Comparison of ENCODE assay signal across 1 cellular context in genomic region chr1:220344745-220345144, GRCh38.
TF ChIP-seq lines count a peak whose summit lies in the region.

No MANE protein-coding gene starts in this region.

TF ChIP-seq in GM12878, 131 proteins besides CTCF, POLR2A, EP300 and RAD21 (continued from another document and continues in another):
- TF ChIP-seq MYC (IDR thresholded peaks at IDR 0.05; ENCODE audit: insufficient read depth, insufficient read length, insufficient replicate concordance, low read length, severe bottlenecking) (no peak), NFXL1 (IDR thresholded peaks at IDR 0.05; ENCODE audit: borderline replicate concordance) (no peak), BCL11A (IDR thresholded peaks at IDR 0.05; ENCODE audit: low read depth, low read length) (peak; percentile 88), EED (IDR thresholded peaks at IDR 0.05; ENCODE audit: low read depth) (0 out of 2 replicates have a peak, but pooled peaks have one; percentile 17), HCFC1 (IDR thresholded peaks at IDR 0.05; ENCODE audit: low read length) (no peak), TCF12 (IDR thresholded peaks at IDR 0.05; ENCODE audit: low read depth, low read length) (0 out of 2 replicates have a peak, but pooled peaks have one; percentile 30), CBX3 (IDR thresholded peaks at IDR 0.05; ENCODE audit: borderline replicate concordance, low read depth) (no peak), IRF5 (IDR thresholded peaks at IDR 0.05; ENCODE audit: borderline replicate concordance) (no peak), SKIL (IDR thresholded peaks at IDR 0.05; ENCODE audit: low read depth, poor library complexity, severe bottlenecking) (no peak), FOXM1 (IDR thresholded peaks at IDR 0.05; ENCODE audit: low read depth, low read length) (peak; percentile 66; the same call in 1 of the 2 replicates), RELA (IDR thresholded peaks at IDR 0.05; ENCODE audit: borderline replicate concordance, partially characterized antibody) (peak; percentile 23), ATF7 (IDR thresholded peaks at IDR 0.05; ENCODE audit: low read depth) (no peak; the same call in 1 of the 2 replicates), MTA2 (IDR thresholded peaks at IDR 0.05; ENCODE audit: low read depth) (peak; percentile 69), RCOR1 (conservative IDR thresholded peaks at IDR 0.05; ENCODE audit: low read depth, low read length) (no peak), CREM (IDR thresholded peaks at IDR 0.05; ENCODE audit: low read depth) (peak; percentile 47; the same call in 1 of the 2 replicates), MXI1 (IDR thresholded peaks at IDR 0.05; ENCODE audit: low read depth, low read length) (no peak), RUNX3 (IDR thresholded peaks at IDR 0.05; ENCODE audit: low read length) (peak; percentile 74), FOXK2 (IDR thresholded peaks at IDR 0.05) (no peak), SREBF2 (IDR thresholded peaks at IDR 0.05; ENCODE audit: low read length) (no peak), ZBTB40 (IDR thresholded peaks at IDR 0.05; ENCODE audit: borderline replicate concordance) (no peak), POLR2AphosphoS5 (IDR thresholded peaks at IDR 0.05; ENCODE audit: low read length) (no peak), NR2F1 (conservative IDR thresholded peaks at IDR 0.05) (peak; percentile 50; the same call in 1 of the 2 replicates), NR2C2 (IDR thresholded peaks at IDR 0.05; ENCODE audit: borderline replicate concordance, control insufficient read depth, insufficient read length, low read depth) (no peak), JUNB (IDR thresholded peaks at IDR 0.05) (peak; percentile 69), HDAC2 (IDR thresholded peaks at IDR 0.05) (no peak), ASH2L (IDR thresholded peaks at IDR 0.05; ENCODE audit: borderline replicate concordance, low read depth) (no peak), MTA3 (IDR thresholded peaks at IDR 0.05; ENCODE audit: borderline replicate concordance, low read length) (no peak), IKZF1 (conservative IDR thresholded peaks at IDR 0.05) (peak; percentile 26; the same call in 1 of the 2 replicates), GATAD2B (conservative IDR thresholded peaks at IDR 0.05; ENCODE audit: low read depth) (no peak), ETV6 (conservative IDR thresholded peaks at IDR 0.05 in 1 of 2, IDR thresholded peaks at IDR 0.05 in 1 of 2; ENCODE audit: borderline replicate concordance in 1 of 2, low read depth in 1 of 2) (no peak), NBN (IDR thresholded peaks at IDR 0.05) (0 out of 2 replicates have a peak, but pooled peaks have one; percentile 20), POU2F2 (IDR thresholded peaks at IDR 0.05; ENCODE audit: borderline replicate concordance, low read depth, low read length) (0 out of 3 replicates have a peak, but pooled peaks have one; percentile 25), SMC3 (IDR thresholded peaks at IDR 0.05; ENCODE audit: borderline replicate concordance, low read length) (no peak), ATF2 (IDR thresholded peaks at IDR 0.05; ENCODE audit: low read length) (no peak), ZBED1 (IDR thresholded peaks at IDR 0.05; ENCODE audit: borderline replicate concordance) (no peak), TBL1XR1 (IDR thresholded peaks at IDR 0.05; ENCODE audit: low read depth, low read length) (0 out of 2 replicates have a peak, but pooled peaks have one; percentile 14), SMAD5 (IDR thresholded peaks at IDR 0.05; ENCODE audit: low read depth) (no peak)
- TF ChIP-seq, protein P1, sequence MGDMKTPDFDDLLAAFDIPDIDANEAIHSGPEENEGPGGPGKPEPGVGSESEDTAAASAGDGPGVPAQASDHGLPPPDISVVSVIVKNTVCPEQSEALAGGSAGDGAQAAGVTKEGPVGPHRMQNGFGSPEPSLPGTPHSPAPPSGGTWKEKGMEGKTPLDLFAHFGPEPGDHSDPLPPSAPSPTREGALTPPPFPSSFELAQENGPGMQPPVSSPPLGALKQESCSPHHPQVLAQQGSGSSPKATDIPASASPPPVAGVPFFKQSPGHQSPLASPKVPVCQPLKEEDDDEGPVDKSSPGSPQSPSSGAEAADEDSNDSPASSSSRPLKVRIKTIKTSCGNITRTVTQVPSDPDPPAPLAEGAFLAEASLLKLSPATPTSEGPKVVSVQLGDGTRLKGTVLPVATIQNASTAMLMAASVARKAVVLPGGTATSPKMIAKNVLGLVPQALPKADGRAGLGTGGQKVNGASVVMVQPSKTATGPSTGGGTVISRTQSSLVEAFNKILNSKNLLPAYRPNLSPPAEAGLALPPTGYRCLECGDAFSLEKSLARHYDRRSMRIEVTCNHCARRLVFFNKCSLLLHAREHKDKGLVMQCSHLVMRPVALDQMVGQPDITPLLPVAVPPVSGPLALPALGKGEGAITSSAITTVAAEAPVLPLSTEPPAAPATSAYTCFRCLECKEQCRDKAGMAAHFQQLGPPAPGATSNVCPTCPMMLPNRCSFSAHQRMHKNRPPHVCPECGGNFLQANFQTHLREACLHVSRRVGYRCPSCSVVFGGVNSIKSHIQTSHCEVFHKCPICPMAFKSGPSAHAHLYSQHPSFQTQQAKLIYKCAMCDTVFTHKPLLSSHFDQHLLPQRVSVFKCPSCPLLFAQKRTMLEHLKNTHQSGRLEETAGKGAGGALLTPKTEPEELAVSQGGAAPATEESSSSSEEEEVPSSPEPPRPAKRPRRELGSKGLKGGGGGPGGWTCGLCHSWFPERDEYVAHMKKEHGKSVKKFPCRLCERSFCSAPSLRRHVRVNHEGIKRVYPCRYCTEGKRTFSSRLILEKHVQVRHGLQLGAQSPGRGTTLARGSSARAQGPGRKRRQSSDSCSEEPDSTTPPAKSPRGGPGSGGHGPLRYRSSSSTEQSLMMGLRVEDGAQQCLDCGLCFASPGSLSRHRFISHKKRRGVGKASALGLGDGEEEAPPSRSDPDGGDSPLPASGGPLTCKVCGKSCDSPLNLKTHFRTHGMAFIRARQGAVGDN (IDR thresholded peaks at IDR 0.05), result peak; percentile 14; the same call in 1 of the 2 replicates
- TF ChIP-seq, protein P2, sequence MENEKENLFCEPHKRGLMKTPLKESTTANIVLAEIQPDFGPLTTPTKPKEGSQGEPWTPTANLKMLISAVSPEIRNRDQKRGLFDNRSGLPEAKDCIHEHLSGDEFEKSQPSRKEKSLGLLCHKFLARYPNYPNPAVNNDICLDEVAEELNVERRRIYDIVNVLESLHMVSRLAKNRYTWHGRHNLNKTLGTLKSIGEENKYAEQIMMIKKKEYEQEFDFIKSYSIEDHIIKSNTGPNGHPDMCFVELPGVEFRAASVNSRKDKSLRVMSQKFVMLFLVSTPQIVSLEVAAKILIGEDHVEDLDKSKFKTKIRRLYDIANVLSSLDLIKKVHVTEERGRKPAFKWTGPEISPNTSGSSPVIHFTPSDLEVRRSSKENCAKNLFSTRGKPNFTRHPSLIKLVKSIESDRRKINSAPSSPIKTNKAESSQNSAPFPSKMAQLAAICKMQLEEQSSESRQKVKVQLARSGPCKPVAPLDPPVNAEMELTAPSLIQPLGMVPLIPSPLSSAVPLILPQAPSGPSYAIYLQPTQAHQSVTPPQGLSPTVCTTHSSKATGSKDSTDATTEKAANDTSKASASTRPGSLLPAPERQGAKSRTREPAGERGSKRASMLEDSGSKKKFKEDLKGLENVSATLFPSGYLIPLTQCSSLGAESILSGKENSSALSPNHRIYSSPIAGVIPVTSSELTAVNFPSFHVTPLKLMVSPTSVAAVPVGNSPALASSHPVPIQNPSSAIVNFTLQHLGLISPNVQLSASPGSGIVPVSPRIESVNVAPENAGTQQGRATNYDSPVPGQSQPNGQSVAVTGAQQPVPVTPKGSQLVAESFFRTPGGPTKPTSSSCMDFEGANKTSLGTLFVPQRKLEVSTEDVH (IDR thresholded peaks at IDR 0.05; ENCODE audit: low read depth, partially characterized antibody), result no peak
- TF ChIP-seq, protein P3, sequence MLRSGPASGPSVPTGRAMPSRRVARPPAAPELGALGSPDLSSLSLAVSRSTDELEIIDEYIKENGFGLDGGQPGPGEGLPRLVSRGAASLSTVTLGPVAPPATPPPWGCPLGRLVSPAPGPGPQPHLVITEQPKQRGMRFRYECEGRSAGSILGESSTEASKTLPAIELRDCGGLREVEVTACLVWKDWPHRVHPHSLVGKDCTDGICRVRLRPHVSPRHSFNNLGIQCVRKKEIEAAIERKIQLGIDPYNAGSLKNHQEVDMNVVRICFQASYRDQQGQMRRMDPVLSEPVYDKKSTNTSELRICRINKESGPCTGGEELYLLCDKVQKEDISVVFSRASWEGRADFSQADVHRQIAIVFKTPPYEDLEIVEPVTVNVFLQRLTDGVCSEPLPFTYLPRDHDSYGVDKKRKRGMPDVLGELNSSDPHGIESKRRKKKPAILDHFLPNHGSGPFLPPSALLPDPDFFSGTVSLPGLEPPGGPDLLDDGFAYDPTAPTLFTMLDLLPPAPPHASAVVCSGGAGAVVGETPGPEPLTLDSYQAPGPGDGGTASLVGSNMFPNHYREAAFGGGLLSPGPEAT (IDR thresholded peaks at IDR 0.05; ENCODE audit: low read depth), result peak; percentile 61; the same call in 1 of the 2 replicates
- TF ChIP-seq, protein P4, sequence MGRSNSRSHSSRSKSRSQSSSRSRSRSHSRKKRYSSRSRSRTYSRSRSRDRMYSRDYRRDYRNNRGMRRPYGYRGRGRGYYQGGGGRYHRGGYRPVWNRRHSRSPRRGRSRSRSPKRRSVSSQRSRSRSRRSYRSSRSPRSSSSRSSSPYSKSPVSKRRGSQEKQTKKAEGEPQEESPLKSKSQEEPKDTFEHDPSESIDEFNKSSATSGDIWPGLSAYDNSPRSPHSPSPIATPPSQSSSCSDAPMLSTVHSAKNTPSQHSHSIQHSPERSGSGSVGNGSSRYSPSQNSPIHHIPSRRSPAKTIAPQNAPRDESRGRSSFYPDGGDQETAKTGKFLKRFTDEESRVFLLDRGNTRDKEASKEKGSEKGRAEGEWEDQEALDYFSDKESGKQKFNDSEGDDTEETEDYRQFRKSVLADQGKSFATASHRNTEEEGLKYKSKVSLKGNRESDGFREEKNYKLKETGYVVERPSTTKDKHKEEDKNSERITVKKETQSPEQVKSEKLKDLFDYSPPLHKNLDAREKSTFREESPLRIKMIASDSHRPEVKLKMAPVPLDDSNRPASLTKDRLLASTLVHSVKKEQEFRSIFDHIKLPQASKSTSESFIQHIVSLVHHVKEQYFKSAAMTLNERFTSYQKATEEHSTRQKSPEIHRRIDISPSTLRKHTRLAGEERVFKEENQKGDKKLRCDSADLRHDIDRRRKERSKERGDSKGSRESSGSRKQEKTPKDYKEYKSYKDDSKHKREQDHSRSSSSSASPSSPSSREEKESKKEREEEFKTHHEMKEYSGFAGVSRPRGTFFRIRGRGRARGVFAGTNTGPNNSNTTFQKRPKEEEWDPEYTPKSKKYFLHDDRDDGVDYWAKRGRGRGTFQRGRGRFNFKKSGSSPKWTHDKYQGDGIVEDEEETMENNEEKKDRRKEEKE (IDR thresholded peaks at IDR 0.05), result no peak
